Comparison of ENCODE assay signal across 8 cellular contexts in genomic region chr12:56468216-56469006, GRCh38.
DNase-seq lines count a peak whose midpoint lies in the region; ATAC-seq and TF ChIP-seq lines count a peak whose summit lies in the region.

Gene SPRYD4 (plus strand): TSS chr12:56468578. CDS start chr12:56468592, 14 bp downstream.

- peak within 1 kb of the TSS; percentile 97 for H3K4me3 ChIP-seq in AG10803 (ENCODE audit: low read length)

- ATAC-seq in GM19035 (IDR thresholded peaks at IDR 0.05; ENCODE audit: unreplicated experiment) (peak; percentile 90), HG03342 (IDR thresholded peaks at IDR 0.05; ENCODE audit: unreplicated experiment) (peak; percentile 92)
- ATAC-seq in activated CD4-positive, CD25-positive, alpha-beta regulatory T cell treated with anti-CD3 and anti-CD28 coated beads, Interleukin-2, amount 50 U/mL, for 24 hours, result peak; percentile 98

- peak; percentile 90 for DNase-seq in AG10803 (ENCODE audit: low read depth)
- DNase-seq in NCI-H345 treated with DMSO at 0.1 percent for 48 hours (lab: John Stamatoyannopoulos, UW; ENCODE audit: unreplicated experiment), result peak; percentile 74
- peak; percentile 94 for DNase-seq in cerebellar cortex (ENCODE audit: low spot score)
- DNase-seq in kidney tubule cell (ENCODE audit: low spot score), result peak; percentile 93
- peak; percentile 79 to 88 for DNase-seq in stimulated activated CD4-positive, alpha-beta T cell treated with anti-CD3 and anti-CD28 coated beads, Interleukin-1b, Interleukin-23, amount 100 ng/mL, for 1 hour (ENCODE audit: low read depth in 2 of 2)

- peak; percentile 31 for TF ChIP-seq CTCF in AG10803 (conservative IDR thresholded peaks at IDR 0.05; ENCODE audit: low read length)

Comparison
In these comparisons a context has a peak if more than half of its experiments do, and no peak if none do; other contexts are left out.
1. Peak in every context shown above with its lines: DNase-seq, ATAC-seq and H3K4me3 ChIP-seq.